8 cellular contexts compared by ENCODE assay signal in genomic region chr11:65446446-65447277, GRCh38. TPM values are rescaled to one million over a fixed set of nuclear protein-coding genes. Genes with fewer than 3 reads are reported as not detected.
A peak's percentile ranks its signal among the peaks of the same experiment; 100 is the strongest.
DNase-seq lines count a peak whose midpoint lies in the region; ATAC-seq and TF ChIP-seq lines count a peak whose summit lies in the region.

No MANE protein-coding gene starts in this region.

- no peak overlapping the region for H3K4me3 ChIP-seq in body of pancreas
- H3K4me3 ChIP-seq in liver (ENCODE audit: low read depth in 1 of 3, low read length in 3 of 3), result no peak overlapping the region
- no peak overlapping the region for H3K4me3 ChIP-seq in tibial artery

- no peaks in the 10 kb centered on the region for H3K27me3 ChIP-seq in body of pancreas
- H3K27me3 ChIP-seq in liver (ENCODE audit: control insufficient read depth in 4 of 4, insufficient read depth in 4 of 4, low read length in 3 of 4), result no peaks in the 10 kb centered on the region
- H3K27me3 ChIP-seq in tibial artery, result no peaks in the 10 kb centered on the region

- peaks cover 12% of the 10 kb centered on the region for H3K36me3 Mint-ChIP-seq in activated CD4-positive, alpha-beta T cell treated with anti-CD3 and anti-CD28 coated beads for 36 hours (ENCODE audit: low read depth)

- H3K27ac Mint-ChIP-seq in activated CD4-positive, alpha-beta T cell treated with anti-CD3 and anti-CD28 coated beads for 36 hours, result no peak overlapping the region

- no peaks in the 10 kb centered on the region for H3K9me3 Mint-ChIP-seq in activated CD4-positive, alpha-beta T cell treated with anti-CD3 and anti-CD28 coated beads for 36 hours (ENCODE audit: low read depth)

- peaks cover 0 to 7% of the 10 kb centered on the region in 2 donors for H3K36me3 ChIP-seq in body of pancreas (replicated peaks in 1 of 2; ENCODE audit: insufficient read depth in 1 of 2, low read depth in 2 of 2)
- H3K36me3 ChIP-seq in liver (ENCODE audit: control insufficient read depth in 4 of 4, insufficient read depth in 3 of 4, low read depth in 1 of 4, low read length in 3 of 4), result peaks cover 0 to 5% (median 3%) of the 10 kb centered on the region in 4 donors
- H3K36me3 ChIP-seq in tibial artery, result peaks cover 38 to 53% (median 41%) of the 10 kb centered on the region in 3 donors

- no peak for TF ChIP-seq POLR2A in body of pancreas (IDR thresholded peaks at IDR 0.05)

- H3K4me3 Mint-ChIP-seq in activated CD4-positive, alpha-beta T cell treated with anti-CD3 and anti-CD28 coated beads for 36 hours, result no peak overlapping the region

- no peak overlapping the region for H3K9ac ChIP-seq in liver (ENCODE audit: low read depth in 1 of 2, low read length in 2 of 2)

- intact Hi-C loops in activated CD4-positive, alpha-beta T cell treated with anti-CD3 and anti-CD28 coated beads for 36 hours (cut with DNase I, micrococcal nuclease), result no loop called here
- intact Hi-C loops in body of pancreas (cut with DNase I), result no loop called here
- intact Hi-C loops in tibial artery (cut with DNase I; ENCODE audit: low total_unique reads), result no loop called here

- CTCF ChIA-PET in activated CD4-positive, alpha-beta T cell treated with anti-CD3 and anti-CD28 coated beads for 36 hours (lab: Charles Lee), result interaction anchor here (0.5 to 1.6 kb wide), 6 partner anchors 26 to 94 kb away, joined by 3 read pairs; partner anchors contain the start of gene FRMD8

- H3K4me1 ChIP-seq in body of pancreas, result peaks cover 23% of the 10 kb centered on the region
- H3K4me1 ChIP-seq in liver (ENCODE audit: control insufficient read depth in 4 of 4, insufficient read depth in 4 of 4, low read length in 3 of 4), result peaks cover 0 to 2% (median 0%) of the 10 kb centered on the region in 4 donors
- peaks cover 0 to 55% (median 38%) of the 10 kb centered on the region in 4 donors for H3K4me1 ChIP-seq in tibial artery

- DNase-seq in activated CD4-positive, alpha-beta T cell treated with anti-CD3 and anti-CD28 coated beads for 36 hours, result peak; percentile 29
- no peak for DNase-seq in activated CD4-positive, alpha-beta T cell treated with anti-CD3 and anti-CD28 coated beads, Interleukin-2, amount 50 U/mL, for 48 hours
- peak in 2 of 4 donors; percentile 32 to 58 for DNase-seq in body of pancreas
- DNase-seq in tibial artery, result peak in 1 of 2 donors; percentile 86
- DNase-seq in NCI-H1048 (lab: John Stamatoyannopoulos, UW), result no peak
- no peak for DNase-seq in NCI-H2029 (lab: John Stamatoyannopoulos, UW)

- peak; percentile 8 for ATAC-seq in activated CD4-positive, alpha-beta T cell treated with anti-CD3 and anti-CD28 coated beads for 36 hours
- peak; percentile 5 for ATAC-seq in body of pancreas
- no peak for ATAC-seq in GM19463 (IDR thresholded peaks at IDR 0.05; ENCODE audit: unreplicated experiment)

- POLR2A ChIA-PET in activated CD4-positive, alpha-beta T cell treated with anti-CD3 and anti-CD28 coated beads for 36 hours (lab: Charles Lee), result interaction anchor here (1.0 to 1.5 kb wide), 2 partner anchors 27 to 52 kb away, joined by 6 read pairs; partner anchors contain the start of gene MALAT1

- H3K27me3 Mint-ChIP-seq in activated CD4-positive, alpha-beta T cell treated with anti-CD3 and anti-CD28 coated beads for 36 hours, result no peaks in the 10 kb centered on the region

- H3K4me1 Mint-ChIP-seq in activated CD4-positive, alpha-beta T cell treated with anti-CD3 and anti-CD28 coated beads for 36 hours, result peaks cover 16% of the 10 kb centered on the region

- H3K27ac ChIP-seq in body of pancreas (peak overlapping the region in 3 of 4 donors; percentile 0 to 52 (median 42)), liver (ENCODE audit: low read depth in 1 of 2, low read length in 2 of 2) (peak overlapping the region; percentile 1 to 46), tibial artery (peak overlapping the region; percentile 67 to 70)

- TF ChIP-seq CTCF in body of pancreas (IDR thresholded peaks at IDR 0.05) (no peak), liver (IDR thresholded peaks at IDR 0.05; ENCODE audit: low read depth, low read length, missing input control) (no peak), tibial artery (IDR thresholded peaks at IDR 0.05) (no peak)

- WGBS in body of pancreas, 2 donors, result 63 to 81% methylated on average over 3 to 11 of the region's 11 CpGs
- WGBS in liver, result 58% methylated on average over 11 of the region's 11 CpGs

- TF ChIP-seq RAD21 in liver (IDR thresholded peaks at IDR 0.05), result no peak

- H3K9me3 ChIP-seq in body of pancreas (no peaks in the 10 kb centered on the region), liver (ENCODE audit: control insufficient read depth in 4 of 4, low read length in 3 of 4) (no peaks in the 10 kb centered on the region), tibial artery (no peaks in the 10 kb centered on the region)

TF ChIP-seq in liver, 16 proteins besides CTCF, POLR2A, EP300 and RAD21:
- TF ChIP-seq FOXA2 (IDR thresholded peaks at IDR 0.05) (no peak), NR2F2 (IDR thresholded peaks at IDR 0.05) (peak; percentile 4), RXRA (IDR thresholded peaks at IDR 0.05) (no peak), ZBTB33 (IDR thresholded peaks at IDR 0.05) (no peak), HNF4G (IDR thresholded peaks at IDR 0.05) (no peak), YY1 (IDR thresholded peaks at IDR 0.05) (peak; percentile 11)

RNA-seq across cellular contexts. Expression of gene NEAT1, which starts 24.1 kb away (rescaled TPM):
- 100 to 1,000 TPM; 435 to 569 TPM for total RNA-seq in activated CD4-positive, alpha-beta T cell treated with anti-CD3 and anti-CD28 coated beads for 36 hours
- 100 to 1,000 TPM; 376 to 539 TPM for total RNA-seq in body of pancreas
- 1,000 to 10,000 TPM in 1 of 2 donors, 10 to 100 TPM in 1; 29.6 to 1,968 TPM for total RNA-seq in liver
- polyA plus RNA-seq in liver, result 100 to 1,000 TPM in 1 of 2 donors, 10 to 100 TPM in 1; 50.2 to 111 TPM

RNA-seq across cellular contexts. Expression of gene MALAT1, which starts 52.2 kb away (rescaled TPM):
- 1,000 to 10,000 TPM; 7,016 to 9,748 TPM for total RNA-seq in activated CD4-positive, alpha-beta T cell treated with anti-CD3 and anti-CD28 coated beads for 36 hours
- over 10,000 TPM; 10,129 to 14,092 TPM for total RNA-seq in body of pancreas
- total RNA-seq in liver, result 1,000 to 10,000 TPM; 3,688 to 8,306 TPM
- 1,000 to 10,000 TPM in 1 of 2 donors, 10 to 100 TPM in 1; 11.9 to 3,868 TPM for polyA plus RNA-seq in liver
